18 cellular contexts compared by ENCODE assay signal in the genomic region with DNA sequence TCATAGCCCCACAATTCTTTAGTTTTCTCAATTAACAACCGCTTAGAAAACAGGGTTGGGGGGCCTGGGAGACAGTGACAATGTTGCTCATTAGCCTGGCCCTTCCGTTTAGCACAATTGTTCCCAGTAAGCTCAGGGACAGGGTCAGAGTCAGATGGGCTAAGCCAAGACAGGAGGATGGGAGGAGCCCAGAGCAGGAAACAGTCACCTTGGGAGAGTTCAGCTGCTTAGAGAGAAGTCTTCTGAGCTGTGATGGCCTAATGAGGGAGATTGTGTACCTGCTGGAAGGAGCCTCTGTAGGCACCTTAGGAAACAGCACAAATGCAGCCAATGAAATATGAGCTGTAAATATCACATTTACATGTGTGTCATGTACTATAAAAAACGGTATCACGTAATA. TPM values are rescaled to one million over a fixed set of nuclear protein-coding genes. Genes with fewer than 3 reads are reported as not detected.
DNase-seq lines count a peak whose midpoint lies in the region; ATAC-seq and TF ChIP-seq lines count a peak whose summit lies in the region.
"Had no signal": no experiment of that assay in that cellular context is flagged by ENCODE, and none has a peak within 500 bp of the region (broad histone marks: within the 10 kb centered on the region; RNA-seq: fewer than 3 reads in every experiment).

No MANE protein-coding gene starts in this region.

- no peaks in the 10 kb centered on the region for H3K9me3 Mint-ChIP-seq in activated naive CD4-positive, alpha-beta T cell treated with anti-CD3 and anti-CD28 coated beads, Interleukin-2, amount 50 U/mL, for 24 hours
- H3K9me3 Mint-ChIP-seq in activated naive CD8-positive, alpha-beta T cell treated with anti-CD3 and anti-CD28 coated beads for 36 hours = peaks cover 2% of the 10 kb centered on the region

- no peak for DNase-seq in activated naive CD4-positive, alpha-beta T cell (lab: John Stamatoyannopoulos, UW)
- DNase-seq in activated naive CD8-positive, alpha-beta T cell treated with anti-CD3 and anti-CD28 coated beads for 36 hours = no peak
- DNase-seq in superior temporal gyrus (ENCODE audit: extremely low spot score) (peak; percentile 17), mesenteric fat pad (ENCODE audit: low spot score) (no peak)
- DNase-seq: aorta, NCI-H1092 treated with DMSO at 0.1 percent for 48 hours, NCI-H446, OCI-M1 had no signal

- peaks cover 9% of the 10 kb centered on the region for H3K27me3 Mint-ChIP-seq in activated naive CD4-positive, alpha-beta T cell treated with anti-CD3 and anti-CD28 coated beads, Interleukin-2, amount 50 U/mL, for 24 hours
- H3K27me3 Mint-ChIP-seq in activated naive CD8-positive, alpha-beta T cell treated with anti-CD3 and anti-CD28 coated beads for 36 hours = peaks cover 20% of the 10 kb centered on the region

- no peak for TF ChIP-seq POLR2A in GM18505 (IDR thresholded peaks at IDR 0.05; ENCODE audit: borderline replicate concordance, extremely low read depth, insufficient read depth, insufficient read length)

- no peaks in the 10 kb centered on the region for H3K27me3 ChIP-seq in layer of hippocampus (ENCODE audit: control insufficient read depth, insufficient read depth, low read length)

- peak overlapping the region; percentile 51 for H3K4me3 Mint-ChIP-seq in activated naive CD4-positive, alpha-beta T cell treated with anti-CD3 and anti-CD28 coated beads, Interleukin-2, amount 50 U/mL, for 24 hours
- peak overlapping the region; percentile 40 for H3K4me3 Mint-ChIP-seq in activated naive CD8-positive, alpha-beta T cell treated with anti-CD3 and anti-CD28 coated beads for 36 hours

- no peaks in the 10 kb centered on the region for H3K36me3 Mint-ChIP-seq in activated naive CD4-positive, alpha-beta T cell treated with anti-CD3 and anti-CD28 coated beads, Interleukin-2, amount 50 U/mL, for 24 hours
- no peaks in the 10 kb centered on the region for H3K36me3 Mint-ChIP-seq in activated naive CD8-positive, alpha-beta T cell treated with anti-CD3 and anti-CD28 coated beads for 36 hours

- ATAC-seq in GM18505 (IDR thresholded peaks at IDR 0.05; ENCODE audit: unreplicated experiment) (no peak), HG02938 (IDR thresholded peaks at IDR 0.05; ENCODE audit: unreplicated experiment) (no peak)
- ATAC-seq: K562, SK-N-SH treated with all-trans-retinoic acid at 6 μM for 48 hours had no signal

- H3K27ac ChIP-seq in layer of hippocampus (ENCODE audit: low read depth, low read length) = peak overlapping the region; percentile 91
- H3K27ac ChIP-seq: thoracic aorta had no signal

- H3K27ac Mint-ChIP-seq in activated naive CD4-positive, alpha-beta T cell treated with anti-CD3 and anti-CD28 coated beads, Interleukin-2, amount 50 U/mL, for 24 hours = no peak overlapping the region
- no peak overlapping the region for H3K27ac Mint-ChIP-seq in activated naive CD8-positive, alpha-beta T cell treated with anti-CD3 and anti-CD28 coated beads for 36 hours

- peaks cover 10% of the 10 kb centered on the region for H3K4me1 Mint-ChIP-seq in activated naive CD4-positive, alpha-beta T cell treated with anti-CD3 and anti-CD28 coated beads, Interleukin-2, amount 50 U/mL, for 24 hours
- peaks cover 19% of the 10 kb centered on the region for H3K4me1 Mint-ChIP-seq in activated naive CD8-positive, alpha-beta T cell treated with anti-CD3 and anti-CD28 coated beads for 36 hours

RNA-seq across cellular contexts. Expression of a gene that starts 35.9 kb away (rescaled TPM):
- total RNA-seq in activated naive CD8-positive, alpha-beta T cell treated with anti-CD3 and anti-CD28 coated beads for 36 hours = under 1 TPM; 0.70 TPM
- total RNA-seq in mesenteric fat pad = not detected
- total RNA-seq: aorta, H4, K562, lung microvascular endothelial cell, osteoblast had no signal
